ENCODE assay signal across 30 cellular contexts in genomic region chr4:41681054-41681453, GRCh38.
"Had no signal": no experiment of that assay in that cellular context is flagged by ENCODE, and none has a peak within 500 bp of the region (broad histone marks: within the 10 kb centered on the region; RNA-seq: fewer than 3 reads in every experiment).

No MANE protein-coding gene starts in this region.

- H3K4me3 ChIP-seq: PC-9, SJCRH30, SK-N-MC had no signal

- ATAC-seq: Panc1, Right ventricle myocardium inferior, SK-N-SH treated with all-trans-retinoic acid at 6 μM for 48 hours had no signal

- H3K27ac ChIP-seq: KMS-11, PC-9, RWPE1, SJCRH30, SK-N-MC had no signal

- H3K9me3 ChIP-seq: SJCRH30 had no signal

- DNase-seq: Karpas-422, KBM-7, MM.1S, MV-4-11, NCI-H1092, NCI-H1105, NCI-H1417 treated with DMSO at 0.1 percent for 48 hours, NCI-H1436 treated with DMSO at 0.1 percent for 48 hours, NCI-H1694 treated with DMSO at 0.1 percent for 48 hours, NCI-H187 treated with DMSO at 0.1 percent for 48 hours, NCI-H2029, NCI-H2081, NCI-H2171 treated with DMSO at 0.1 percent for 48 hours, NCI-H2227 treated with DMSO at 0.1 percent for 48 hours, NCI-H345, NCI-H446, NCI-H510A treated with DMSO at 0.1 percent for 48 hours, NCI-H524 treated with DMSO at 0.1 percent for 48 hours, NCI-H526 treated with DMSO at 0.1 percent for 48 hours, NCI-H774, PC-9, SHP77, SIG-M5, SJCRH30 had no signal

- H3K27me3 ChIP-seq: SJCRH30 had no signal
